Comparison of ENCODE assay signal across 1 cellular context in genomic region chr19:1206733-1207301, GRCh38.
TF ChIP-seq lines count a peak whose summit lies in the region.

No MANE protein-coding gene starts in this region.

TF ChIP-seq in GM23338, 12 proteins besides CTCF, POLR2A, EP300 and RAD21 (continued from another document):
- TF ChIP-seq CREB1 (CRISPR knock-in tag; IDR thresholded peaks at IDR 0.05; ENCODE audit: low read depth): no peak
- TF ChIP-seq EZH2 (IDR thresholded peaks at IDR 0.05; ENCODE audit: low read depth, unreplicated experiment): no peak
- no peak for TF ChIP-seq ETS1 (IDR thresholded peaks at IDR 0.05)
- TF ChIP-seq ZNF331 (CRISPR knock-in tag; IDR thresholded peaks at IDR 0.05; ENCODE audit: low read depth): no peak
- TF ChIP-seq REST (IDR thresholded peaks at IDR 0.05; ENCODE audit: unreplicated experiment): no peak
- TF ChIP-seq POLR2AphosphoS5 (IDR thresholded peaks at IDR 0.05; ENCODE audit: low read depth): no peak
- TF ChIP-seq NANOG (IDR thresholded peaks at IDR 0.05; ENCODE audit: borderline replicate concordance): no peak
- no peak for TF ChIP-seq JUNB (IDR thresholded peaks at IDR 0.05; ENCODE audit: unreplicated experiment)
